Comparison of ENCODE assay signal across 8 cellular contexts in the genomic region with DNA sequence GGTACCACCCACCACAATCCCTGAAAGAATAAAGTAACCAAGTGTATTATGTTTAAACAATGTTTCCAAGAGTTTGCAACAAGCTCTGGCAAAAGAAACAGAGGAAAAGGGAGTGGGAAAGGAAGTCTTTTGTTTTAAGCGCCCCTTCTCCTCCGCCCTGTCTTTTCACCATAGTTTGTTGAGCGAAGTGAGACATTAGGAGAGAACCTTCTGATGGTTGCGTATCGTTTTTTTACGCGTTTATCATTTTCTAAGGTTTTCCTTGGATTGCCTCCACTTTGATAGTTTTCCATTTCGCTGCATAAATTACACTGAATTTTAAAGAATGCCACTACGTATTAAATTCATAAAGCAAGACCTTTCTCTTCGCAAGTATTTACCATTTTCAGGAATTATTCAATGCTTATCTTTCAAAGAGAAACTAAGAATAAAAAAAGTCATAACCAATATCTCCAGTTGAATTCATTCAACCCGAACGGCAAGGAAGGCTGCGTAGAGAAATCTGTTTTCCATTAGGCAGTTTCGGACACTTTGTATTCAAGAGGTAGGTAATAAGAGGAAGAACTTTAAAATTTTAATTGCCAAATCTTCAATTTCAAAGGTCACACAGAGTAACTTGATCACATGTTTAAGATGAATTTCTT. TPM values are rescaled to one million over a fixed set of nuclear protein-coding genes. Genes with fewer than 3 reads are reported as not detected.
A peak's percentile ranks its signal among the peaks of the same experiment; 100 is the strongest.
DNase-seq lines count a peak whose midpoint lies in the region; ATAC-seq and TF ChIP-seq lines count a peak whose summit lies in the region.

No MANE protein-coding gene starts in this region.

- TF ChIP-seq CTCF in CD4-positive, alpha-beta T cell (IDR thresholded peaks at IDR 0.05): no peak
- TF ChIP-seq CTCF in coronary artery (IDR thresholded peaks at IDR 0.05): no peak
- no peak for TF ChIP-seq CTCF in neural crest cell (conservative IDR thresholded peaks at IDR 0.05)

- H3K27ac Mint-ChIP-seq in CD4-positive, alpha-beta T cell: no peak overlapping the region
- H3K27ac Mint-ChIP-seq in IgD-negative memory B cell (no peak overlapping the region), neural crest cell (ENCODE audit: unreplicated experiment) (peak overlapping the region; percentile 97)

- H3K27ac ChIP-seq in CD4-positive, alpha-beta T cell (ENCODE audit: low read depth, low read length): no peak overlapping the region
- H3K27ac ChIP-seq in coronary artery: no peak overlapping the region

- H3K27me3 ChIP-seq in CD4-positive, alpha-beta T cell (ENCODE audit: control insufficient read depth, insufficient read depth, low read length): peaks cover 64% of the 10 kb centered on the region

- no peak for DNase-seq in CD4-positive, alpha-beta T cell
- DNase-seq in coronary artery (ENCODE audit: low spot score) (no peak), neural crest cell (ENCODE audit: low read depth, low spot score) (no peak), KBM-7 (no peak)
- DNase-seq in stimulated activated naive CD4-positive, alpha-beta T cell treated with Interleukin-2 at 50 U/mL for 16 hours (lab: John Stamatoyannopoulos, UW): no peak

- ATAC-seq in CD4-positive, alpha-beta T cell (ENCODE audit: poor library complexity): no peak
- no peak for ATAC-seq in GM18519 (IDR thresholded peaks at IDR 0.05; ENCODE audit: low FRiP score, unreplicated experiment)
- no peak for ATAC-seq in HG02852 (IDR thresholded peaks at IDR 0.05; ENCODE audit: unreplicated experiment)

- H3K4me3 ChIP-seq in coronary artery: peak overlapping the region; percentile 73

- POLR2A ChIA-PET in CD4-positive, alpha-beta T cell (lab: Charles Lee): no interaction called here

- peak overlapping the region; percentile 15 for H3K4me3 Mint-ChIP-seq in CD4-positive, alpha-beta T cell
- H3K4me3 Mint-ChIP-seq in IgD-negative memory B cell (peak overlapping the region; percentile 17 to 58 (median 50)), neural crest cell (peak overlapping the region; percentile 94)

- intact Hi-C loops in CD4-positive, alpha-beta T cell (cut with DNase I, micrococcal nuclease): no loop called here

- CTCF ChIA-PET in CD4-positive, alpha-beta T cell (lab: Charles Lee): no interaction called here

- H3K27me3 Mint-ChIP-seq in CD4-positive, alpha-beta T cell: peaks cover 55% of the 10 kb centered on the region
- peaks cover 37% of the 10 kb centered on the region for H3K27me3 Mint-ChIP-seq in IgD-negative memory B cell
- no peaks in the 10 kb centered on the region for H3K27me3 Mint-ChIP-seq in neural crest cell (ENCODE audit: low read depth)

- no peaks in the 10 kb centered on the region for H3K9me3 ChIP-seq in CD4-positive, alpha-beta T cell (ENCODE audit: control insufficient read depth, low read length)

- no peaks in the 10 kb centered on the region for H3K9me3 Mint-ChIP-seq in CD4-positive, alpha-beta T cell
- H3K9me3 Mint-ChIP-seq in IgD-negative memory B cell (peaks cover 0 to 3% (median 0%) of the 10 kb centered on the region in 3 donors), neural crest cell (no peaks in the 10 kb centered on the region)

- H3K36me3 Mint-ChIP-seq in CD4-positive, alpha-beta T cell (ENCODE audit: low read depth): no peaks in the 10 kb centered on the region
- H3K36me3 Mint-ChIP-seq in IgD-negative memory B cell (peaks cover 4% of the 10 kb centered on the region), neural crest cell (ENCODE audit: low read depth) (no peaks in the 10 kb centered on the region)

- in situ Hi-C loops in KBM-7 (cut with MboI; ENCODE audit: low pct_unique_long_range_greater_than_20kb, low sequenced_read_pairs): no loop called here

- peaks cover 16% of the 10 kb centered on the region for H3K4me1 Mint-ChIP-seq in CD4-positive, alpha-beta T cell (ENCODE audit: low read depth)
- H3K4me1 Mint-ChIP-seq in IgD-negative memory B cell: peaks cover 6 to 13% (median 9%) of the 10 kb centered on the region in 3 donors
- H3K4me1 Mint-ChIP-seq in neural crest cell: peaks cover 45% of the 10 kb centered on the region

RNA-seq across cellular contexts. Expression of a gene that starts 0.9 kb away (rescaled TPM):
- total RNA-seq in CD4-positive, alpha-beta T cell: not detected
- not detected for polyA plus RNA-seq in IgD-negative memory B cell
- total RNA-seq in neural crest cell: 33.7 and 35.8 TPM in 2 replicates

Comparison
In these comparisons a context has a peak if more than half of its experiments do, and no peak if none do; other contexts are left out.
1. H3K4me3 Mint-ChIP-seq: peak in every context shown above with its lines; median percentile 94 in neural crest cell; 50 in IgD-negative memory B cell; 15 in CD4-positive, alpha-beta T cell.
2. RNA of a gene that starts 0.9 kb away (total RNA-seq): 33.7 to 35.8 TPM in neural crest cell; not detected in CD4-positive, alpha-beta T cell; every median in the first group is over 10 times any median in the second.